ENCODE assay signal across 8 cellular contexts in genomic region chr17:67993153-67993997, GRCh38. TPM values are rescaled to one million over a fixed set of nuclear protein-coding genes. Genes with fewer than 3 reads are reported as not detected.
DNase-seq lines count a peak whose midpoint lies in the region; ATAC-seq and TF ChIP-seq lines count a peak whose summit lies in the region.

No MANE protein-coding gene starts in this region.

- CTCF ChIA-PET in activated CD4-positive, alpha-beta T cell treated with anti-CD3 and anti-CD28 coated beads, Interleukin-2, amount 10 ng/mL, durations not matched to agents 7 days and 5 days (lab: Charles Lee), result interaction anchor here (1.4 kb wide), 1 partner anchor 27 kb away, joined by 3 read pairs; no protein-coding TSS in a partner anchor

- DNase-seq in AG09319 (ENCODE audit: extremely low read depth, low read depth) (peak; percentile 66), NCI-H446 (lab: John Stamatoyannopoulos, UW) (peak; percentile 21 to 90), dermis blood vessel endothelial cell (peak; percentile 90), right lobe of liver (peak; percentile 90 to 91 (median 90))
- DNase-seq in activated CD4-positive, alpha-beta T cell treated with anti-CD3 and anti-CD28 coated beads, Interleukin-2, amount 10 ng/mL, durations not matched to agents 7 days and 5 days, result peak; percentile 68
- DNase-seq in stimulated activated CD4-positive, alpha-beta T cell treated with anti-CD3 and anti-CD28 coated beads, Interleukin-4, amount 100 ng/mL, for 1 hour, result peak; percentile 76

- ATAC-seq in GM18909 (IDR thresholded peaks at IDR 0.05; ENCODE audit: poor library complexity, unreplicated experiment) (peak; percentile 83), HG03135 (IDR thresholded peaks at IDR 0.05; ENCODE audit: unreplicated experiment) (peak; percentile 76), right lobe of liver (peak; percentile 65 to 84 (median 78))

- H3K9me3 Mint-ChIP-seq in activated CD4-positive, alpha-beta T cell treated with anti-CD3 and anti-CD28 coated beads, Interleukin-2, amount 10 ng/mL, durations not matched to agents 7 days and 5 days, result no peaks in the 10 kb centered on the region

- H3K4me1 Mint-ChIP-seq in activated CD4-positive, alpha-beta T cell treated with anti-CD3 and anti-CD28 coated beads, Interleukin-2, amount 10 ng/mL, durations not matched to agents 7 days and 5 days, result peaks cover 32% of the 10 kb centered on the region

- peaks cover 21% of the 10 kb centered on the region for H3K27me3 Mint-ChIP-seq in activated CD4-positive, alpha-beta T cell treated with anti-CD3 and anti-CD28 coated beads, Interleukin-2, amount 10 ng/mL, durations not matched to agents 7 days and 5 days

- H3K36me3 Mint-ChIP-seq in activated CD4-positive, alpha-beta T cell treated with anti-CD3 and anti-CD28 coated beads, Interleukin-2, amount 10 ng/mL, durations not matched to agents 7 days and 5 days (ENCODE audit: low read depth), result no peaks in the 10 kb centered on the region

- TF ChIP-seq POLR2A in right lobe of liver (IDR thresholded peaks at IDR 0.05), result peak; percentile 67

- intact Hi-C loops in right lobe of liver (cut with DNase I), result no loop called here

- peak overlapping the region; percentile 54 to 74 (median 68) for H3K4me3 ChIP-seq in right lobe of liver

- H3K4me3 Mint-ChIP-seq in activated CD4-positive, alpha-beta T cell treated with anti-CD3 and anti-CD28 coated beads, Interleukin-2, amount 10 ng/mL, durations not matched to agents 7 days and 5 days, result peak overlapping the region; percentile 85

- peak overlapping the region; percentile 92 for H3K27ac Mint-ChIP-seq in activated CD4-positive, alpha-beta T cell treated with anti-CD3 and anti-CD28 coated beads, Interleukin-2, amount 10 ng/mL, durations not matched to agents 7 days and 5 days

- TF ChIP-seq CTCF in AG09319 (IDR thresholded peaks at IDR 0.05; ENCODE audit: low read depth, low read length) (no peak), right lobe of liver (IDR thresholded peaks at IDR 0.05) (peak in 1 of 4 donors; percentile 11)

- H3K27me3 ChIP-seq in right lobe of liver, result no peaks in the 10 kb centered on the region

- POLR2A ChIA-PET in activated CD4-positive, alpha-beta T cell treated with anti-CD3 and anti-CD28 coated beads, Interleukin-2, amount 10 ng/mL, durations not matched to agents 7 days and 5 days (lab: Charles Lee), result no interaction called here

- peaks cover 0 to 13% (median 0%) of the 10 kb centered on the region in 4 donors for H3K4me1 ChIP-seq in right lobe of liver

- WGBS in right lobe of liver (ENCODE audit: insufficient coverage, low coverage, low lambda C conversion rate, missing lambda C conversion rate), result 0% methylated on average over 9 of the region's 144 CpGs

- no peaks in the 10 kb centered on the region for H3K36me3 ChIP-seq in right lobe of liver

- H3K27ac ChIP-seq in right lobe of liver, result peak overlapping the region; percentile 88 to 96 (median 93)

- H3K9me3 ChIP-seq in right lobe of liver, result no peaks in the 10 kb centered on the region

RNA-seq across cellular contexts. Expression of gene C17orf58, which starts 2.9 kb away (rescaled TPM):
- total RNA-seq in activated CD4-positive, alpha-beta T cell treated with anti-CD3 and anti-CD28 coated beads, Interleukin-2, amount 10 ng/mL, durations not matched to agents 7 days and 5 days, result 1 to 10 TPM; 3.5 to 4.7 TPM
- total RNA-seq in dermis blood vessel endothelial cell, result 21.3 and 35.6 TPM in 2 replicates
- 10 to 100 TPM in 1 of 6 experiments, 1 to 10 TPM in 5; 7.2 to 12.4 (median 8.3) TPM for total RNA-seq in right lobe of liver

RNA-seq across cellular contexts. Expression of gene KPNA2, which starts 42.2 kb away (rescaled TPM):
- 100 to 1,000 TPM; 265 to 292 TPM for total RNA-seq in activated CD4-positive, alpha-beta T cell treated with anti-CD3 and anti-CD28 coated beads, Interleukin-2, amount 10 ng/mL, durations not matched to agents 7 days and 5 days
- 96.5 and 179 TPM in 2 replicates for total RNA-seq in dermis blood vessel endothelial cell
- 10 to 100 TPM in 4 of 6 experiments, 1 to 10 TPM in 2; 9.2 to 36.6 (median 20.0) TPM for total RNA-seq in right lobe of liver

Comparison
In these comparisons a context has a peak if more than half of its experiments do, and no peak if none do; other contexts are left out.
1. Peak in every context shown above with its lines: DNase-seq, ATAC-seq, H3K4me3 ChIP-seq and H3K27ac ChIP-seq.